8 cellular contexts compared by ENCODE assay signal in the genomic region with DNA sequence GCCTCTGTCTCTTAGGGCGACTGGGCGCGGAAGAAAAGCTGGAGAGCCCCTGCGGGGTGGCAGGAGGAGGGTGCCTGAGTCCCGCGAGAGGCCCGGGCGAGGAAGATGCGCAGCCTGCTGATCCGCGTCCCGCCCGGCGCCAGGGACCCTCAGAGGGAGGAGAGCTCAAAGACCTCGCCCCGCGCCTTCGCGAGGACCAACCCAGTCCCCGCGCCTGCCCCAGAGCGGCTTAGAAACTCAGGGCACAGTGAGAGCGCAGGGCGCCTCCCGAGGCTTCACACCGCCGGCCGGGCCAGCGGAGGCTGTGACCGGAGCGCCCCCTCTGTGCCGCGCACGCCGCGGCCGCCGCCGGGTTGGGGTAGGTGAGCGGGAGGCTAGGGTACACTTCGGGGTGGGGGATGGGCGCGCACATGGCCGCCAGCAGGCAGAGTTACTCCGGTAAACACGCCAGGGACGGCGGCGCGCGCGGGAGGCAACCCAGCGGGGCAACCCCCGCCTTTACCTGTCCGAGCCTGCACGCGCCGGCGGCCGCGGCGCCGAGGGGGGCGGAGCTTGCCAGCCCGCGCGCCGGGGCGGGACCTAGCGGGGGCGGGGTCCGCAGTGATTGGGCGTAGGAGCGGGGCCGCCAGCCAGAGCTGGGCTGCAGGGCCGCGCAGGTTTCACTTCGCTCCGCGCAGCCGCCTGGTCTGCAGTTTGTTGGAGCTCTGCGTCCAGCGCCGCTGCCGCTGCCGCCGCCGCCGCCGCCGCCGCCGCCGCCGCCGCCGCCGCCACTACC. TPM values are rescaled to one million over a fixed set of nuclear protein-coding genes. Genes with fewer than 3 reads are reported as not detected.
DNase-seq lines count a peak whose midpoint lies in the region; ATAC-seq and TF ChIP-seq lines count a peak whose summit lies in the region.

A gene with protein sequence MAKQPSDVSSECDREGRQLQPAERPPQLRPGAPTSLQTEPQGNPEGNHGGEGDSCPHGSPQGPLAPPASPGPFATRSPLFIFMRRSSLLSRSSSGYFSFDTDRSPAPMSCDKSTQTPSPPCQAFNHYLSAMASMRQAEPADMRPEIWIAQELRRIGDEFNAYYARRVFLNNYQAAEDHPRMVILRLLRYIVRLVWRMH (plus strand): TSS at position 662 of the 775 bp plus-strand sequence. CDS start 2,832 bp downstream, outside the sequence.

- ATAC-seq in natural killer cell treated with Interleukin-12 subunit alpha and Interleukin-12 subunit beta and Interleukin-15 and Interleukin-18, amount 100 ng/mL, for 72 hours, result peak; percentile 84 to 89

- peak within 1 kb of the TSS; percentile 97 for H3K4me3 Mint-ChIP-seq in natural killer cell treated with Interleukin-12 subunit alpha and Interleukin-12 subunit beta and Interleukin-15 and Interleukin-18, amount 100 ng/mL, for 72 hours

- H3K36me3 Mint-ChIP-seq in natural killer cell treated with Interleukin-12 subunit alpha and Interleukin-12 subunit beta and Interleukin-15 and Interleukin-18, amount 100 ng/mL, for 72 hours, result peaks cover 10% of the 10 kb centered on the region

- H3K9me3 Mint-ChIP-seq in natural killer cell treated with Interleukin-12 subunit alpha and Interleukin-12 subunit beta and Interleukin-15 and Interleukin-18, amount 100 ng/mL, for 72 hours, result no peaks in the 10 kb centered on the region

- peak within 1 kb of the TSS; percentile 80 to 91 for H3K27ac Mint-ChIP-seq in natural killer cell treated with Interleukin-12 subunit alpha and Interleukin-12 subunit beta and Interleukin-15 and Interleukin-18, amount 100 ng/mL, for 72 hours

- in situ Hi-C loops in GM23248 (cut with MboI), result loop anchor here (25.0 kb wide), 1 partner anchor 567 kb away; no protein-coding TSS in a partner anchor

- H3K4me3 ChIP-seq in GM23248 (peak within 1 kb of the TSS; percentile 77), fibroblast of mammary gland (ENCODE audit: control insufficient read depth, low read depth, low read length) (peak within 1 kb of the TSS; percentile 72)

- no peaks in the 10 kb centered on the region for H4K20me1 ChIP-seq in GM23248 (ENCODE audit: insufficient read depth)

- peak; percentile 96 for DNase-seq in Daoy (ENCODE audit: low read depth)
- DNase-seq in GM23248, result peak; percentile 94
- DNase-seq in LHCN-M2 (ENCODE audit: low read depth), result peak; percentile 83
- DNase-seq in RPMI7951 (ENCODE audit: low read depth), result peak; percentile 90
- peak; percentile 85 for DNase-seq in activated T-helper 1 cell treated with Interleukin-2 at 50 U/mL for 16 hours (ENCODE audit: low read depth)
- peak; percentile 80 for DNase-seq in fibroblast of mammary gland (ENCODE audit: low read depth)
- DNase-seq in natural killer cell treated with Interleukin-12 subunit alpha and Interleukin-12 subunit beta and Interleukin-15 and Interleukin-18, amount 100 ng/mL, for 72 hours (ENCODE audit: low spot score), result peak; percentile 93
- peak; percentile 85 for DNase-seq in stimulated activated naive CD4-positive, alpha-beta T cell treated with Interleukin-2 at 50 U/mL for 16 hours (lab: John Stamatoyannopoulos, UW)

- peak within 1 kb of the TSS; percentile 94 for H2AFZ ChIP-seq in GM23248

- peak within 1 kb of the TSS; percentile 97 for H3K4me2 ChIP-seq in GM23248 (ENCODE audit: unreplicated experiment)

- 0 to 1% methylated on average over 38 to 56 of the region's 98 CpGs for WGBS in GM23248 (ENCODE audit: low coverage in 1 of 2, low lambda C conversion rate in 2 of 2, missing lambda C conversion rate in 2 of 2), 2 experiments

- peaks cover 52 to 54% of the 10 kb centered on the region in 2 donors for H3K4me1 Mint-ChIP-seq in natural killer cell treated with Interleukin-12 subunit alpha and Interleukin-12 subunit beta and Interleukin-15 and Interleukin-18, amount 100 ng/mL, for 72 hours (ENCODE audit: low read depth in 2 of 2)

- peaks cover 20% of the 10 kb centered on the region for H3K27me3 ChIP-seq in GM23248 (replicated peaks; ENCODE audit: insufficient read depth)

- no peak within 1 kb of the TSS for H3K27ac ChIP-seq in GM23248

- H3K27me3 Mint-ChIP-seq in natural killer cell treated with Interleukin-12 subunit alpha and Interleukin-12 subunit beta and Interleukin-15 and Interleukin-18, amount 100 ng/mL, for 72 hours, result peaks cover 17 to 18% of the 10 kb centered on the region in 2 donors

- H3F3A ChIP-seq in GM23248 (ENCODE audit: insufficient read depth), result peaks cover 8% of the 10 kb centered on the region; the same call in 1 of the 2 replicates

- TF ChIP-seq CTCF in fibroblast of mammary gland (conservative IDR thresholded peaks at IDR 0.05; ENCODE audit: control insufficient read depth, insufficient read depth, low read depth, low read length), result no peak

- peaks cover 3% of the 10 kb centered on the region; the same call in 1 of the 2 replicates for H3K4me1 ChIP-seq in GM23248 (ENCODE audit: insufficient read depth)

- H3K9me2 ChIP-seq in GM23248 (ENCODE audit: insufficient read depth), result no peaks in the 10 kb centered on the region

- H3K79me2 ChIP-seq in GM23248 (ENCODE audit: insufficient read depth), result no peaks in the 10 kb centered on the region

- no peaks in the 10 kb centered on the region for H3K36me3 ChIP-seq in GM23248 (ENCODE audit: low read depth)

- peak within 1 kb of the TSS; percentile 65 for H3K9ac ChIP-seq in GM23248

- H3K9me3 ChIP-seq in GM23248 (ENCODE audit: low read depth), result no peaks in the 10 kb centered on the region

RNA-seq across cellular contexts. Expression of the gene that starts here (rescaled TPM):
- total RNA-seq in Daoy (2014; rRNA removed; shearing (Covaris generic)), result 2.4 and 4.8 TPM in 2 replicates
- total RNA-seq in GM23248 (2014; rRNA removed; shearing (Covaris generic)), result under 0.01 and 0.22 TPM in 2 replicates
- polyA plus RNA-seq in GM23248 (2016; fragmentation: Nextera tagmentation; extraction: Ambion mirVana), result 0.43 and 0.55 TPM in 2 replicates
- total RNA-seq in LHCN-M2 (2014; rRNA removed), result 1.4 and 6.9 TPM in 2 replicates
- 1.4 TPM for polyA plus RNA-seq in LHCN-M2 (2012)
- 2.3 and 5.3 TPM in 2 replicates for total RNA-seq in RPMI7951 (2014; rRNA removed; shearing (Covaris generic))
- 10 to 100 TPM; 19.2 to 26.6 TPM for total RNA-seq in natural killer cell treated with Interleukin-12 subunit alpha and Interleukin-12 subunit beta and Interleukin-15 and Interleukin-18, amount 100 ng/mL, for 72 hours

Comparison
In these comparisons a context has a peak if more than half of its experiments do, and no peak if none do; other contexts are left out.
1. Peak in DNase-seq, H3K4me3 ChIP-seq, H3K9ac ChIP-seq and H3K4me2 ChIP-seq in GM23248; RNA of the gene not detected or under 1 TPM.